Comparison of ENCODE assay signal across 2 cellular contexts in genomic region chr15:61200626-61201025, GRCh38.
TF ChIP-seq lines count a peak whose summit lies in the region.

No MANE protein-coding gene starts in this region.

TF ChIP-seq in GM23338, 12 proteins besides CTCF, POLR2A, EP300 and RAD21 (continued from another document):
- TF ChIP-seq, protein P1, sequence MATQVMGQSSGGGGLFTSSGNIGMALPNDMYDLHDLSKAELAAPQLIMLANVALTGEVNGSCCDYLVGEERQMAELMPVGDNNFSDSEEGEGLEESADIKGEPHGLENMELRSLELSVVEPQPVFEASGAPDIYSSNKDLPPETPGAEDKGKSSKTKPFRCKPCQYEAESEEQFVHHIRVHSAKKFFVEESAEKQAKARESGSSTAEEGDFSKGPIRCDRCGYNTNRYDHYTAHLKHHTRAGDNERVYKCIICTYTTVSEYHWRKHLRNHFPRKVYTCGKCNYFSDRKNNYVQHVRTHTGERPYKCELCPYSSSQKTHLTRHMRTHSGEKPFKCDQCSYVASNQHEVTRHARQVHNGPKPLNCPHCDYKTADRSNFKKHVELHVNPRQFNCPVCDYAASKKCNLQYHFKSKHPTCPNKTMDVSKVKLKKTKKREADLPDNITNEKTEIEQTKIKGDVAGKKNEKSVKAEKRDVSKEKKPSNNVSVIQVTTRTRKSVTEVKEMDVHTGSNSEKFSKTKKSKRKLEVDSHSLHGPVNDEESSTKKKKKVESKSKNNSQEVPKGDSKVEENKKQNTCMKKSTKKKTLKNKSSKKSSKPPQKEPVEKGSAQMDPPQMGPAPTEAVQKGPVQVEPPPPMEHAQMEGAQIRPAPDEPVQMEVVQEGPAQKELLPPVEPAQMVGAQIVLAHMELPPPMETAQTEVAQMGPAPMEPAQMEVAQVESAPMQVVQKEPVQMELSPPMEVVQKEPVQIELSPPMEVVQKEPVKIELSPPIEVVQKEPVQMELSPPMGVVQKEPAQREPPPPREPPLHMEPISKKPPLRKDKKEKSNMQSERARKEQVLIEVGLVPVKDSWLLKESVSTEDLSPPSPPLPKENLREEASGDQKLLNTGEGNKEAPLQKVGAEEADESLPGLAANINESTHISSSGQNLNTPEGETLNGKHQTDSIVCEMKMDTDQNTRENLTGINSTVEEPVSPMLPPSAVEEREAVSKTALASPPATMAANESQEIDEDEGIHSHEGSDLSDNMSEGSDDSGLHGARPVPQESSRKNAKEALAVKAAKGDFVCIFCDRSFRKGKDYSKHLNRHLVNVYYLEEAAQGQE (IDR thresholded peaks at IDR 0.05; ENCODE audit: unreplicated experiment), result no peak
- TF ChIP-seq STAT1 (IDR thresholded peaks at IDR 0.05; ENCODE audit: unreplicated experiment), result no peak
- TF ChIP-seq POLR2AphosphoS5 (IDR thresholded peaks at IDR 0.05; ENCODE audit: low read depth), result no peak
- no peak for TF ChIP-seq CREB1 (CRISPR knock-in tag; IDR thresholded peaks at IDR 0.05; ENCODE audit: low read depth)
- TF ChIP-seq ZNF462 (CRISPR knock-in tag; IDR thresholded peaks at IDR 0.05), result no peak
- TF ChIP-seq EZH2 (IDR thresholded peaks at IDR 0.05; ENCODE audit: low read depth, unreplicated experiment), result no peak
- TF ChIP-seq NANOG (IDR thresholded peaks at IDR 0.05; ENCODE audit: borderline replicate concordance), result no peak
- TF ChIP-seq ZNF114 (CRISPR knock-in tag; IDR thresholded peaks at IDR 0.05), result no peak

TF ChIP-seq in WTC11, 78 proteins besides CTCF, POLR2A, EP300 and RAD21 (continued from another document):
- TF ChIP-seq PRDM15 (CRISPR knock-in tag; IDR thresholded peaks at IDR 0.05) (no peak), CBFB (CRISPR knock-in tag; IDR thresholded peaks at IDR 0.05; ENCODE audit: low read depth) (no peak), TEAD1 (CRISPR knock-in tag; IDR thresholded peaks at IDR 0.05) (no peak), ZNF671 (CRISPR knock-in tag; IDR thresholded peaks at IDR 0.05) (no peak)
- TF ChIP-seq, protein P2, sequence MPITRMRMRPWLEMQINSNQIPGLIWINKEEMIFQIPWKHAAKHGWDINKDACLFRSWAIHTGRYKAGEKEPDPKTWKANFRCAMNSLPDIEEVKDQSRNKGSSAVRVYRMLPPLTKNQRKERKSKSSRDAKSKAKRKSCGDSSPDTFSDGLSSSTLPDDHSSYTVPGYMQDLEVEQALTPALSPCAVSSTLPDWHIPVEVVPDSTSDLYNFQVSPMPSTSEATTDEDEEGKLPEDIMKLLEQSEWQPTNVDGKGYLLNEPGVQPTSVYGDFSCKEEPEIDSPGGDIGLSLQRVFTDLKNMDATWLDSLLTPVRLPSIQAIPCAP (CRISPR knock-in tag; IDR thresholded peaks at IDR 0.05), result no peak
